Comparison of ENCODE assay signal across 1 cellular context in the genomic region with DNA sequence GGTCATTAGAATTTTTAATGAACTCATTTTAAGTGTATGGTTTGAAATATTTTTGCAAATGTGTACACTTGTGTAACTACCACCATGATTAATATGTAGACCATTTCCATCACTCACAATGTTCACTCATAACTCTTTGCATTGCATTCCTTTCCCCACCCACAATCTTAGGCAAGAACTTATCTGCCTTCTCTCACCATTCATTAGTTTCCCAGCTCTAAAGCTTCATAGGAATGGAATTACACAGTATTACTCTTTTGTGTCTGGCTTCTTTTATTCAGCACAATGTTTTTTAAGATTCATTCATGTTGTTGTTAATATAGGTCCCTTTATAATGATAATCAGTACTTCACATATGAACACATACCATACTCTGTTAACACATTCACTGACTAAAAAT.
TF ChIP-seq lines count a peak whose summit lies in the region.

No MANE protein-coding gene starts in this region.

TF ChIP-seq in IMR-90, 13 proteins besides CTCF, POLR2A, EP300 and RAD21:
- TF ChIP-seq SMC3 (IDR thresholded peaks at IDR 0.05; ENCODE audit: low read depth, low read length) (no peak), MAZ (IDR thresholded peaks at IDR 0.05; ENCODE audit: borderline replicate concordance, low read depth, low read length) (no peak), RFX5 (IDR thresholded peaks at IDR 0.05; ENCODE audit: low read depth, low read length) (no peak), FOS (IDR thresholded peaks at IDR 0.05; ENCODE audit: low read depth, low read length) (no peak), BHLHE40 (IDR thresholded peaks at IDR 0.05; ENCODE audit: low read depth, low read length) (no peak), CEBPB (IDR thresholded peaks at IDR 0.05; ENCODE audit: low read depth, low read length) (no peak), RCOR1 (IDR thresholded peaks at IDR 0.05; ENCODE audit: insufficient replicate concordance, low read length) (no peak), CHD1 (IDR thresholded peaks at IDR 0.05; ENCODE audit: low read depth, low read length) (no peak), NFE2L2 (IDR thresholded peaks at IDR 0.05; ENCODE audit: low read depth, low read length) (no peak), MXI1 (IDR thresholded peaks at IDR 0.05; ENCODE audit: borderline replicate concordance, low read depth, low read length) (no peak), MAFK (IDR thresholded peaks at IDR 0.05; ENCODE audit: low read depth, low read length) (no peak)
- TF ChIP-seq, protein P1, sequence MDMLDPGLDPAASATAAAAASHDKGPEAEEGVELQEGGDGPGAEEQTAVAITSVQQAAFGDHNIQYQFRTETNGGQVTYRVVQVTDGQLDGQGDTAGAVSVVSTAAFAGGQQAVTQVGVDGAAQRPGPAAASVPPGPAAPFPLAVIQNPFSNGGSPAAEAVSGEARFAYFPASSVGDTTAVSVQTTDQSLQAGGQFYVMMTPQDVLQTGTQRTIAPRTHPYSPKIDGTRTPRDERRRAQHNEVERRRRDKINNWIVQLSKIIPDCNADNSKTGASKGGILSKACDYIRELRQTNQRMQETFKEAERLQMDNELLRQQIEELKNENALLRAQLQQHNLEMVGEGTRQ (IDR thresholded peaks at IDR 0.05; ENCODE audit: low read depth, low read length), result no peak
- TF ChIP-seq, protein P2, sequence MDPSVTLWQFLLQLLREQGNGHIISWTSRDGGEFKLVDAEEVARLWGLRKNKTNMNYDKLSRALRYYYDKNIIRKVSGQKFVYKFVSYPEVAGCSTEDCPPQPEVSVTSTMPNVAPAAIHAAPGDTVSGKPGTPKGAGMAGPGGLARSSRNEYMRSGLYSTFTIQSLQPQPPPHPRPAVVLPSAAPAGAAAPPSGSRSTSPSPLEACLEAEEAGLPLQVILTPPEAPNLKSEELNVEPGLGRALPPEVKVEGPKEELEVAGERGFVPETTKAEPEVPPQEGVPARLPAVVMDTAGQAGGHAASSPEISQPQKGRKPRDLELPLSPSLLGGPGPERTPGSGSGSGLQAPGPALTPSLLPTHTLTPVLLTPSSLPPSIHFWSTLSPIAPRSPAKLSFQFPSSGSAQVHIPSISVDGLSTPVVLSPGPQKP (IDR thresholded peaks at IDR 0.05; ENCODE audit: borderline replicate concordance, low read depth, low read length), result no peak
